14 cellular contexts compared by ENCODE assay signal in genomic region chr2:235640900-235641299, GRCh38.
A peak's percentile ranks its signal among the peaks of the same experiment; 100 is the strongest.
DNase-seq lines count a peak whose midpoint lies in the region; ATAC-seq and TF ChIP-seq lines count a peak whose summit lies in the region.
"Had no signal": no experiment of that assay in that cellular context is flagged by ENCODE, and none has a peak within 500 bp of the region (broad histone marks: within the 10 kb centered on the region; RNA-seq: fewer than 3 reads in every experiment).

No MANE protein-coding gene starts in this region.

- H3K79me2 ChIP-seq in H9 (ENCODE audit: insufficient read depth, low read length), result no peaks in the 10 kb centered on the region; the same call in 1 of the 2 replicates

- ATAC-seq in HG03196 (IDR thresholded peaks at IDR 0.05; ENCODE audit: unreplicated experiment), result no peak
- no peak for ATAC-seq in HG03460 (IDR thresholded peaks at IDR 0.05; ENCODE audit: unreplicated experiment)

- H3K27me3 ChIP-seq in H9 (ENCODE audit: insufficient read depth, low read length), result no peaks in the 10 kb centered on the region
- no peaks in the 10 kb centered on the region for H3K27me3 ChIP-seq in mesenchymal stem cell (ENCODE audit: control insufficient read depth in 1 of 2, insufficient read depth in 1 of 2, low read length in 2 of 2)
- H3K27me3 ChIP-seq: hepatocyte had no signal

- H3K9me3 Mint-ChIP-seq in H9, result no peaks in the 10 kb centered on the region

- no peak overlapping the region for H4K5ac ChIP-seq in H9 (ENCODE audit: insufficient read length, low read depth, low read length)

- H4K8ac ChIP-seq in H9 (replicated peaks; ENCODE audit: insufficient read length, low read depth, low read length), result no peak overlapping the region
- H4K8ac ChIP-seq in mesenchymal stem cell (ENCODE audit: low read length), result no peak overlapping the region

- H3K56ac ChIP-seq in H9 (ENCODE audit: insufficient read length, low read depth, low read length), result no peak overlapping the region

- H2AFZ ChIP-seq in H9 (ENCODE audit: low read length) (no peak overlapping the region), mesenchymal stem cell (ENCODE audit: low read depth, low read length) (no peak overlapping the region)
- H2AFZ ChIP-seq: hepatocyte had no signal

- H3K79me1 ChIP-seq in H9 (ENCODE audit: insufficient read depth, low read depth, low read length, poor library complexity, severe bottlenecking), result no peaks in the 10 kb centered on the region
- peaks cover 59% of the 10 kb centered on the region for H3K79me1 ChIP-seq in mesenchymal stem cell (replicated peaks; ENCODE audit: low read length, poor library complexity, severe bottlenecking)

- H3K14ac ChIP-seq in H9 (ENCODE audit: insufficient read depth, low read length) (no peak overlapping the region), mesenchymal stem cell (ENCODE audit: low read length in 2 of 2) (no peak overlapping the region)

- H3K4me1 Mint-ChIP-seq in H9, result peaks cover 52 to 59% of the 10 kb centered on the region in 2 experiments

- H2BK12ac ChIP-seq in H9 (ENCODE audit: insufficient read length, low read depth, low read length) (no peak overlapping the region), mesenchymal stem cell (ENCODE audit: low read length in 2 of 2) (no peak overlapping the region)

- H2AK5ac ChIP-seq in H9 (ENCODE audit: insufficient read length, low read length) (no peak overlapping the region), mesenchymal stem cell (ENCODE audit: low read length, severe bottlenecking) (no peak overlapping the region)

- H3K4me1 ChIP-seq in H9 (ENCODE audit: insufficient read depth, low read length), result peaks cover 19% of the 10 kb centered on the region; the same call in 1 of the 2 replicates
- peaks cover 19% of the 10 kb centered on the region for H3K4me1 ChIP-seq in mesenchymal stem cell (ENCODE audit: control insufficient read depth, insufficient read depth, low read depth, low read length)

- no peaks in the 10 kb centered on the region for H3K9me3 ChIP-seq in H9 (ENCODE audit: control insufficient read depth, low read depth, low read length)
- H3K9me3 ChIP-seq in mesenchymal stem cell (ENCODE audit: control insufficient read depth, low read length), result no peaks in the 10 kb centered on the region
- H3K9me3 ChIP-seq: lower lobe of right lung had no signal

- no peak overlapping the region for H3T11ph ChIP-seq in H9 (ENCODE audit: low read length)

- no peak overlapping the region for H3K23ac ChIP-seq in H9 (ENCODE audit: insufficient read length, low read depth, low read length)
- no peak overlapping the region for H3K23ac ChIP-seq in mesenchymal stem cell (ENCODE audit: low read length in 2 of 2)

- H3K4me3 ChIP-seq in mesenchymal stem cell (ENCODE audit: insufficient read depth in 1 of 2, low read depth in 1 of 2, low read length in 2 of 2), result peak overlapping the region in 1 of 2 experiments; percentile 42
- H3K4me3 ChIP-seq: hepatocyte, lower lobe of right lung had no signal

- H4K20me1 ChIP-seq in H9 (ENCODE audit: control insufficient read depth, insufficient read depth, insufficient read length), result no peaks in the 10 kb centered on the region

- H3K9ac ChIP-seq in H9 (ENCODE audit: extremely low read depth, insufficient read length, low read length), result no peak overlapping the region
- peak overlapping the region; percentile 87 for H3K9ac ChIP-seq in mesenchymal stem cell (ENCODE audit: low read length)

- no CpG with 5 or more reads among the region's 3 CpGs for WGBS in H9 (ENCODE audit: extremely low coverage, insufficient read length, low lambda C conversion rate)
- 86% methylated on average over 2 of the region's 3 CpGs for WGBS in mesenchymal stem cell

- H2BK5ac ChIP-seq in H9 (ENCODE audit: insufficient read length, low read length) (no peak overlapping the region), mesenchymal stem cell (ENCODE audit: low read depth, low read length, poor library complexity, severe bottlenecking) (no peak overlapping the region)

- DNase-seq in H9 (no peak), mesenchymal stem cell (no peak), foreskin melanocyte (no peak)
- no peak for DNase-seq in activated CD4-positive, alpha-beta T cell treated with anti-CD3 and anti-CD28 coated beads for 4 hours
- DNase-seq: activated CD4-positive, alpha-beta T cell treated with anti-CD3 and anti-CD28 coated beads, Interleukin-2, amount 50 U/mL, for 4 hours; lower lobe of right lung; NCI-H187 treated with DMSO at 0.1 percent for 48 hours; NCI-H748 treated with DMSO at 0.1 percent for 48 hours had no signal

- H3K4me3 Mint-ChIP-seq in H9, result no peak overlapping the region

- H3K4me2 ChIP-seq in H9 (ENCODE audit: insufficient read depth, insufficient read length, low read length) (peak overlapping the region; percentile 2), mesenchymal stem cell (ENCODE audit: low read length, poor library complexity, severe bottlenecking) (no peak overlapping the region)
- H3K4me2 ChIP-seq: hepatocyte had no signal

- no peak overlapping the region for H2BK20ac ChIP-seq in H9 (ENCODE audit: low read depth, low read length, poor library complexity, severe bottlenecking)

- no peak overlapping the region for H3K4ac ChIP-seq in H9 (ENCODE audit: low read depth, low read length)
- no peak overlapping the region for H3K4ac ChIP-seq in mesenchymal stem cell (ENCODE audit: low read depth in 1 of 2, low read length in 2 of 2)

- no peak for TF ChIP-seq CTCF in H9 (conservative IDR thresholded peaks at IDR 0.05)

- H3K27ac Mint-ChIP-seq in H9, result no peak overlapping the region; a peak in 1 of 7 replicates

- no peak overlapping the region for H3K27ac ChIP-seq in H9 (ENCODE audit: insufficient read length, low read depth, low read length)
- peak overlapping the region; percentile 85 for H3K27ac ChIP-seq in angular gyrus (ENCODE audit: low read depth, low read length)
- H3K27ac ChIP-seq in mesenchymal stem cell (ENCODE audit: low read length, poor library complexity, severe bottlenecking), result no peak overlapping the region
- peak overlapping the region; percentile 98 for H3K27ac ChIP-seq in temporal lobe (ENCODE audit: low read depth, low read length)
- H3K27ac ChIP-seq: C4-2B, hepatocyte had no signal

- H4K91ac ChIP-seq in H9 (ENCODE audit: insufficient read length, low read depth, low read length) (no peak overlapping the region), mesenchymal stem cell (ENCODE audit: low read length) (no peak overlapping the region)

- H3K27me3 Mint-ChIP-seq in H9 (ENCODE audit: low read depth), result no peaks in the 10 kb centered on the region

- H3K36me3 ChIP-seq in mesenchymal stem cell (ENCODE audit: control insufficient read depth in 1 of 2, insufficient read depth in 2 of 2, low read depth in 1 of 2, low read length in 2 of 2), result no peaks in the 10 kb centered on the region
- H3K36me3 ChIP-seq: lower lobe of right lung had no signal

- no peaks in the 10 kb centered on the region for H3K23me2 ChIP-seq in H9 (ENCODE audit: insufficient read length, low read depth, low read length, poor library complexity, severe bottlenecking)

- H3K18ac ChIP-seq in H9 (ENCODE audit: insufficient read length, low read depth, low read length) (no peak overlapping the region), mesenchymal stem cell (ENCODE audit: low read depth in 1 of 2, low read length in 2 of 2) (no peak overlapping the region)

- H2BK15ac ChIP-seq in H9 (ENCODE audit: low read depth, low read length), result no peak overlapping the region
- H2BK15ac ChIP-seq in mesenchymal stem cell (ENCODE audit: low read depth, poor library complexity, severe bottlenecking), result no peak overlapping the region

- no peaks in the 10 kb centered on the region for H3K36me3 Mint-ChIP-seq in H9 (ENCODE audit: insufficient read depth in 1 of 3, low read depth in 3 of 3)

- H2BK120ac ChIP-seq in H9 (ENCODE audit: low read depth, low read length, poor library complexity, severe bottlenecking) (no peak overlapping the region), mesenchymal stem cell (ENCODE audit: low read depth, low read length) (no peak overlapping the region)

Comparison
In these comparisons a context has a peak if more than half of its experiments do, and no peak if none do; other contexts are left out.
1. H3K27ac ChIP-seq: peak in angular gyrus (single experiment) and temporal lobe (single experiment); none in H9 (single experiment) and mesenchymal stem cell (single experiment).